ENCODE assay signal across 8 cellular contexts in the genomic region with DNA sequence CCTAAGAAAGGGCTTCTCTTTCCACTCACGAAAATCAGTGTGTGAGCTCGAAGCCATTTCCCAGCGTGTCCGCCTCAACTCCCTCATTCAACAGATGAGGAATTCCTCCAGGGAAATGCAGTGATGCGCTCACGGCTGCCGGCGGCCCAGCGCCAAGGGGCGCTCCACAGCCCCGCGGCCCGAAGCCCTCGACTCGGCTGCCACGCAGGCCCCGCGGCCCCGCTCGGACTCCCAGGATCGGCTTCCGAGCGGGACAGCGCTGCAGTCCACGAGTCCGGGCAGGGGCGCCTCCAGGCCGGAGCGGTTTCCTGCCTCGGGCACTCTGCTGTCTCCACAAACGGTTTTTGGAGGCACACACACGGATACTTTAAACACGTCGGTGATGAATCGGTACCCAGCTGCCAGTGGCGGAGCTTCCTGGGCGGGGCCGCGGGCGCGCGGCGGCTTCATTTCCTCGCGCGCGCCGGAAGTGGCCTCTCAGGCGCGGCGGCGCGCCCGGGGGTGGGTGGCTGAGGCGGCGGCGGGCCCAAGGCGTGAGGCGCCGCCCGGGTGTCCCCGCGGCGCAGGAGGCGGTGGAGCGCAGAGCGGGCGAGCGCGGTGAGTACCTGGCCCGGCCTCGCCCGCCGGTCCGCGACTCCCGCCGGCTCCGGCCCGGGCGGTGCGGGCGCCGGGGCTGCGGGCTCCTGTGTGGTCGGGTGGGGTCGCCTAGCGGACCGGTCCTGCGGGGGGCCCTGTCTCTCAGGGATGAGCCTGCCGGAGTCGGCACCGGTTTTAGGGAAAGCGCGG. TPM values are rescaled to one million over a fixed set of nuclear protein-coding genes. Genes with fewer than 3 reads are reported as not detected.
DNase-seq lines count a peak whose midpoint lies in the region; ATAC-seq and TF ChIP-seq lines count a peak whose summit lies in the region.

A gene with protein sequence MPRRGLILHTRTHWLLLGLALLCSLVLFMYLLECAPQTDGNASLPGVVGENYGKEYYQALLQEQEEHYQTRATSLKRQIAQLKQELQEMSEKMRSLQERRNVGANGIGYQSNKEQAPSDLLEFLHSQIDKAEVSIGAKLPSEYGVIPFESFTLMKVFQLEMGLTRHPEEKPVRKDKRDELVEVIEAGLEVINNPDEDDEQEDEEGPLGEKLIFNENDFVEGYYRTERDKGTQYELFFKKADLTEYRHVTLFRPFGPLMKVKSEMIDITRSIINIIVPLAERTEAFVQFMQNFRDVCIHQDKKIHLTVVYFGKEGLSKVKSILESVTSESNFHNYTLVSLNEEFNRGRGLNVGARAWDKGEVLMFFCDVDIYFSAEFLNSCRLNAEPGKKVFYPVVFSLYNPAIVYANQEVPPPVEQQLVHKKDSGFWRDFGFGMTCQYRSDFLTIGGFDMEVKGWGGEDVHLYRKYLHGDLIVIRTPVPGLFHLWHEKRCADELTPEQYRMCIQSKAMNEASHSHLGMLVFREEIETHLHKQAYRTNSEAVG (plus strand): TSS at position 475 of the 786 bp plus-strand sequence. CDS start 16,705 bp downstream, outside the sequence.

- no peaks in the 10 kb centered on the region for H3K9me3 ChIP-seq in adrenal gland (replicated peaks in 1 of 3)
- H3K9me3 ChIP-seq in upper lobe of left lung, result no peaks in the 10 kb centered on the region

- peak; percentile 74 for ATAC-seq in HG02623 (IDR thresholded peaks at IDR 0.05; ENCODE audit: unreplicated experiment)
- ATAC-seq in left cardiac atrium, result peak; percentile 96 to 97
- peak; percentile 92 to 97 for ATAC-seq in upper lobe of left lung (ENCODE audit: low FRiP score in 2 of 2)

- intact Hi-C loops in T-helper 1 cell treated with Interleukin-12 subunit alpha and Interleukin-12 subunit beta and Interleukin-4 antibody, amounts not matched to agents 30 ng/mL and 1 ng/mL, for 36 hours (cut with micrococcal nuclease), result loop anchor here (1.0 to 5.0 kb wide), 9 partner anchors 9 to 1863 kb away; a partner anchor contains a TSS
- intact Hi-C loops in adrenal gland (cut with DNase I), result loop anchor here in 1 of 2 donors (10.0 kb wide), 1 partner anchor 87 kb away; no protein-coding TSS in a partner anchor
- intact Hi-C loops in left cardiac atrium (cut with DNase I), result no loop called here
- intact Hi-C loops in posterior vena cava (cut with DNase I), result no loop called here

- DNase-seq in GM12864 (ENCODE audit: low read depth) (peak; percentile 53), NCI-H1105 (lab: John Stamatoyannopoulos, UW) (peak; percentile 42), adrenal gland (peak; percentile 84 to 92 (median 86)), left cardiac atrium (peak; percentile 90), posterior vena cava (ENCODE audit: low spot score) (peak; percentile 96), upper lobe of left lung (peak; percentile 90 to 99)

- TF ChIP-seq POLR2A in adrenal gland (IDR thresholded peaks at IDR 0.05) (peak; percentile 82 to 88), upper lobe of left lung (IDR thresholded peaks at IDR 0.05) (peak in 3 of 4 donors; percentile 59 to 94 (median 89))

- H3K27ac ChIP-seq in adrenal gland, result peak within 1 kb of the TSS; percentile 48 to 99 (median 95)
- H3K27ac ChIP-seq in upper lobe of left lung, result peak within 1 kb of the TSS; percentile 92 to 97 (median 95)

- H3K36me3 ChIP-seq in adrenal gland (replicated peaks in 1 of 2) (no peaks in the 10 kb centered on the region), upper lobe of left lung (no peaks in the 10 kb centered on the region)

- H3K4me3 ChIP-seq in GM12864 (ENCODE audit: low read depth, low read length) (peak within 1 kb of the TSS; percentile 94), adrenal gland (peak within 1 kb of the TSS; percentile 64 to 85 (median 78)), upper lobe of left lung (peak within 1 kb of the TSS; percentile 77 to 96 (median 86))

- no peak for TF ChIP-seq EP300 in upper lobe of left lung (IDR thresholded peaks at IDR 0.05)

- WGBS in adrenal gland, 4 donors, result 0% methylated on average over 5 to 95 of the region's 95 CpGs
- WGBS in upper lobe of left lung, 2 donors, result 0% methylated on average over 29 of the region's 95 CpGs; no CpG with 5 or more reads in 1 of the 2 donors

- peaks cover 6 to 24% of the 10 kb centered on the region in 2 donors for H3K4me1 ChIP-seq in adrenal gland (replicated peaks in 1 of 2)
- H3K4me1 ChIP-seq in upper lobe of left lung, result peaks cover 19 to 46% (median 31%) of the 10 kb centered on the region in 4 donors

- H3K27me3 ChIP-seq in adrenal gland, result no peaks in the 10 kb centered on the region
- H3K27me3 ChIP-seq in upper lobe of left lung, result no peaks in the 10 kb centered on the region

- TF ChIP-seq CTCF in GM12864 (IDR thresholded peaks at IDR 0.05; ENCODE audit: low read depth, low read length, missing control alignments) (no peak), adrenal gland (IDR thresholded peaks at IDR 0.05) (peak in 1 of 6 experiments; percentile 20), upper lobe of left lung (IDR thresholded peaks at IDR 0.05) (peak in 2 of 6 experiments; percentile 10 to 29)

RNA-seq across cellular contexts. Expression of the gene that starts here (rescaled TPM):
- 63.6 and 66.1 TPM in 2 replicates for total RNA-seq in T-helper 1 cell treated with Interleukin-12 subunit alpha and Interleukin-12 subunit beta and Interleukin-4 antibody, amounts not matched to agents 30 ng/mL and 1 ng/mL, for 36 hours
- total RNA-seq in adrenal gland (10 to 100 TPM in 7 of 8 donors, 1 to 10 TPM in 1; 7.9 to 19.4 (median 13.5) TPM), left cardiac atrium (10 to 100 TPM; 12.0 to 17.0 TPM), posterior vena cava (10 to 100 TPM; 31.1 to 31.8 TPM), upper lobe of left lung (10 to 100 TPM; 30.5 to 47.1 (median 35.1) TPM)
- polyA plus RNA-seq in adrenal gland, result 10 to 100 TPM in 1 of 3 donors, 1 to 10 TPM in 2; 5.8 to 15.3 (median 6.5) TPM

Comparison
In these comparisons a context has a peak if more than half of its experiments do, and no peak if none do; other contexts are left out.
1. Peak in every context shown above with its lines: DNase-seq, ATAC-seq, H3K4me3 ChIP-seq and H3K27ac ChIP-seq.
2. DNase-seq: peak in every context shown above with its lines; median percentile 96 in posterior vena cava; 94 in upper lobe of left lung; 90 in left cardiac atrium; 86 in adrenal gland; 53 in GM12864; 42 in NCI-H1105.